ENCODE assay signal across 34 cellular contexts in the genomic region with DNA sequence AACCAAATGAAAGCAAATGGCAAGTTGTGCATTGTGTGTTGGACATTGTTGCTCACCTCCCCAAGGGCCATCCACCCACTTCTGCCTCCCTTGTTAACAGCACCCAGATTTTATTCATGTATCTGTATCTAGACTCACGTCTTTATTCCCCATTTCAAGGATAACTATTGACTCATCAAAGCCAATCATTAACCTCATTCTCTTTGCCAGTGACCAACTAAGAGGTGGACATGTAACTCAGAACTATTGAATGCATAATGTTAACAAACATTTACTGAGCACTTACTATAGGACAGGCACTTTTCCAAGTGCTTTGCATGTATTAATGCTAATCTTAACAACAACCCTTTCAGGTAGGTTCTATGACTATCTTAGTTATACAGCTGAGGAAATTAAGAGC.
"Had no signal": no experiment of that assay in that cellular context is flagged by ENCODE, and none has a peak within 500 bp of the region (broad histone marks: within the 10 kb centered on the region; RNA-seq: fewer than 3 reads in every experiment).

No MANE protein-coding gene starts in this region.

- DNase-seq: Karpas-422, Kasumi-1, KG1, MG63, MM.1S, MV-4-11, NCI-H1048, NCI-H1092, NCI-H1092 treated with DMSO at 0.1 percent for 48 hours, NCI-H1105, NCI-H1105 treated with DMSO at 0.1 percent for 48 hours, NCI-H1417, NCI-H1417 treated with DMSO at 0.1 percent for 48 hours, NCI-H1436, NCI-H1436 treated with DMSO at 0.1 percent for 48 hours, NCI-H146, NCI-H1694, NCI-H1694 treated with DMSO at 0.1 percent for 48 hours, NCI-H187, NCI-H187 treated with DMSO at 0.1 percent for 48 hours, NCI-H1930, NCI-H2029, NCI-H2029 treated with DMSO at 0.1 percent for 48 hours, NCI-H2081, NCI-H2081 treated with DMSO at 0.1 percent for 48 hours, NCI-H2107, NCI-H2171, NCI-H2171 treated with DMSO at 0.1 percent for 48 hours, NCI-H2227 treated with DMSO at 0.1 percent for 48 hours, NCI-H226, NCI-H446, NCI-H446 treated with DMSO at 0.1 percent for 48 hours, NCI-H510A had no signal

- H3K9me3 ChIP-seq: MG63 had no signal

- H3K4me2 ChIP-seq: KMS-11 had no signal

- H3K9ac ChIP-seq: KMS-11 had no signal

- H3K4me3 ChIP-seq: MG63 had no signal

- H3K27me3 ChIP-seq: MG63 had no signal

- H3K27ac ChIP-seq: KMS-11 had no signal

- H3K36me3 ChIP-seq: MG63 had no signal
